ENCODE assay signal across 8 cellular contexts in the genomic region with DNA sequence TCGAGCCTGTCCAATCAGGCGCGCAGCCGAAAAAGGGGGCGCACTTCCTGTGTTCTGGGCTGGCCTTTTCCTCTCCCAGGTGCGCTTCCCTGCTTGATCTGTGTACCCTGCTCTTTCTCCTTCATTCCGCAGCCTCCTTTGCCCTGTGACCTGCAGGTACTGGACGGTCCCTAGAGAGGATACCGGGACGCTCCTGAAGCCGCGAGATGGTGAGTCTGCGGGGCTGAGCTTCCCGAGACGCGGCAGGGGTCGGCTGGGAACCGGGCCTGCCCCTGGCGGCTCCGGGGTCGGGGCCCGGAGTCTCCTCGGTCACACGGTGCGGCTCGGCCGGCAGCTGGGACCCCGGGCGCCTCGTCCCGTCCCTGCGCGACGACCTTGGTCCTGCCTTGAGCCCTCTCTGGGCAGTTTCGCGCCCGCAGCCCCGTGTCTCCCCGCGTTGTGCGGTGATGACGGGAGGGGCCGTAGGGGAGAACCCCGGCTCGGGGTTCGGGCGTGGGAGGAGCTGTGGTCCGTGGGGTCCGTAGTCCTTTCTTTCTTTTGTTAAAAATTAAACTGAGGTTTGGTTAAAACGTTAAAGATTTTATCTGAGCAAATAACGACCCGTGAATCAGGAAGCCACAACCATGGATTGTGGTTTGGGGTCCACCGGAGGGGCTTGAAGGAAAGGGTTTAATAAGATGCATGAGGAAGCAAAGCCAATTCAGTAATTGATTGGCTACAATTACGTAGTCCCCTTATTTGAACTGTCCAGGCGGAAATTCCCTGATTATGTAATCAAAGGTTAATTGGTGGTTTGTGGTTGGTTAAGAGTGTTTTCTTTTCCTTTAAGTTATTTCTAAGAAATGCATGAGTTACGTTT.
DNase-seq lines count a peak whose midpoint lies in the region; ATAC-seq and TF ChIP-seq lines count a peak whose summit lies in the region.

No MANE protein-coding gene starts in this region.

- H3K36me3 ChIP-seq in mesodermal cell (ENCODE audit: control insufficient read depth, insufficient read depth, low read length), result peaks cover 33% of the 10 kb centered on the region

- 2% methylated on average over 38 to 55 of the region's 56 CpGs for WGBS in mesodermal cell (ENCODE audit: insufficient coverage in 2 of 2), 2 experiments

- peak; percentile 84 for ATAC-seq in GM21786 (IDR thresholded peaks at IDR 0.05; ENCODE audit: unreplicated experiment)

- H3K4me3 ChIP-seq in LNCaP clone FGC (ENCODE audit: low read depth, low read length) (peak overlapping the region; percentile 98), mesodermal cell (ENCODE audit: extremely low read depth, insufficient read depth, low read length, poor library complexity, severe bottlenecking) (peak overlapping the region; percentile 76)

- no peaks in the 10 kb centered on the region for H3K4me1 ChIP-seq in mesodermal cell (ENCODE audit: control insufficient read depth, insufficient read depth, low read length, poor library complexity, severe bottlenecking)

- peak; percentile 53 for DNase-seq in LNCaP clone FGC (ENCODE audit: low read depth)
- peak; percentile 89 to 90 for DNase-seq in activated CD4-positive, alpha-beta T cell treated with anti-CD3 and anti-CD28 coated beads, Interleukin-2, amount 50 U/mL, for 4 hours
- DNase-seq in ecto neural progenitor cell (ENCODE audit: low spot score), result peak; percentile 88
- peak; percentile 78 to 85 for DNase-seq in stimulated activated CD8-positive, alpha-beta memory T cell treated with anti-CD3 and anti-CD28 coated beads, Interleukin-15, amount 100 ng/mL, for 4 hours (ENCODE audit: low read depth in 2 of 2)
- DNase-seq in KG1 (lab: John Stamatoyannopoulos, UW), result no peak

- TF ChIP-seq CTCF in GM12874 (IDR thresholded peaks at IDR 0.05; ENCODE audit: insufficient read depth, low read depth, low read length), result 0 out of 2 replicates have a peak, but pooled peaks have one; percentile 4
- peak; percentile 8; the same call in 1 of the 2 replicates for TF ChIP-seq CTCF in LNCaP clone FGC (IDR thresholded peaks at IDR 0.05; ENCODE audit: control insufficient read depth, extremely low read depth, insufficient read depth)

- H3K27ac ChIP-seq in mesodermal cell (ENCODE audit: low read depth, low read length, severe bottlenecking), result no peak overlapping the region

- H3K9me3 ChIP-seq in mesodermal cell (ENCODE audit: control insufficient read depth, low read length), result no peaks in the 10 kb centered on the region
